Comparison of ENCODE assay signal across 34 cellular contexts in the genomic region with DNA sequence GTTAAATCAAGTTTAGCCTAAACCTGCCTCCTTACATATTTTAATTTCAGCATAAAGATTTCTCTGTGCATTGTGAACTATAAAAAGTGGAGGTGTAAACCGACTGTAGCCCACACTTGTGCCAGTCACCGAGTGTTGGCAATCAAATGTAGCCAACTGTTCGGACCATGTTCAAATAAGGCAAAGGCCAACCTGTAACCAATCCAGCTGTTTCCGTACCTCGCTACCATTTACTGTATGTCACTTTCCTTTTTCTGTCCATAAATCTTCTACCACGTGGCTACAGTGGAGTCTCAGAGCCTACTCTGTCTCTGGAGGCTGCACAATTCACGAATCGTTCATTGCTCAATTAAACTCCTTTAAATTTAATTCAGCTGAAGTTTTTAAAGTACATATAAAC.
"Had no signal": no experiment of that assay in that cellular context is flagged by ENCODE, and none has a peak within 500 bp of the region (broad histone marks: within the 10 kb centered on the region; RNA-seq: fewer than 3 reads in every experiment).

No MANE protein-coding gene starts in this region.

- H3K27ac Mint-ChIP-seq: activated CD4-positive, alpha-beta memory T cell treated with anti-CD3 and anti-CD28 coated beads for 36 hours; activated CD4-positive, alpha-beta T cell treated with anti-CD3 and anti-CD28 coated beads for 36 hours; activated CD4-positive, alpha-beta T cell treated with anti-CD3 and anti-CD28 coated beads, Interleukin-2, amount 10 ng/mL, durations not matched to agents 24 days and 14 days; activated CD8-positive, alpha-beta memory T cell treated with anti-CD3 and anti-CD28 coated beads, Interleukin-2, amount 10 ng/mL, durations not matched to agents 7 days and 5 days; activated CD8-positive, alpha-beta T cell treated with anti-CD3 and anti-CD28 coated beads, Interleukin-2, amount 10 ng/mL, durations not matched to agents 7 days and 5 days; activated naive CD4-positive, alpha-beta T cell treated with anti-CD3 and anti-CD28 coated beads for 36 hours; activated naive CD4-positive, alpha-beta T cell treated with anti-CD3 and anti-CD28 coated beads, Interleukin-2, amount 50 U/mL, for 24 hours; activated naive CD8-positive, alpha-beta T cell treated with anti-CD3 and anti-CD28 coated beads for 36 hours; activated naive CD8-positive, alpha-beta T cell treated with anti-CD3 and anti-CD28 coated beads, Interleukin-2, amount 50 U/mL, for 24 hours; activated T-helper 1 cell treated with anti-CD3 and anti-CD28 coated beads, Interleukin-12 subunit alpha, Interleukin-12 subunit beta, Interleukin-2, Interleukin-4 antibody, amounts not matched to agents 30 ng/mL and 10 ng/mL and 1 ng/mL, durations not matched to agents 14 hours and 24 hours and 36 hours; activated T-helper 2 cell treated with anti-CD3 and anti-CD28 coated beads, Interferon-gamma antibody, Interleukin-2, Interleukin-4, amounts not matched to agents 10 μg/mL and 5 μg/mL and 100 μg/mL, durations not matched to agents 14 hours and 24 hours and 36 hours; T-helper 17 cell had no signal

- H3K36me3 Mint-ChIP-seq: activated CD4-positive, alpha-beta memory T cell treated with anti-CD3 and anti-CD28 coated beads for 36 hours; activated CD8-positive, alpha-beta memory T cell treated with anti-CD3 and anti-CD28 coated beads, Interleukin-2, amount 10 ng/mL, durations not matched to agents 7 days and 5 days; activated naive CD4-positive, alpha-beta T cell treated with anti-CD3 and anti-CD28 coated beads, Interleukin-2, amount 50 U/mL, for 24 hours; activated naive CD8-positive, alpha-beta T cell treated with anti-CD3 and anti-CD28 coated beads for 36 hours had no signal

- H3K4me3 Mint-ChIP-seq: activated CD4-positive, alpha-beta memory T cell treated with anti-CD3 and anti-CD28 coated beads for 36 hours; activated CD4-positive, alpha-beta T cell treated with anti-CD3 and anti-CD28 coated beads for 36 hours; activated CD4-positive, alpha-beta T cell treated with anti-CD3 and anti-CD28 coated beads, Interleukin-2, amount 10 ng/mL, durations not matched to agents 24 days and 14 days; activated CD8-positive, alpha-beta memory T cell treated with anti-CD3 and anti-CD28 coated beads, Interleukin-2, amount 10 ng/mL, durations not matched to agents 7 days and 5 days; activated CD8-positive, alpha-beta T cell treated with anti-CD3 and anti-CD28 coated beads, Interleukin-2, amount 10 ng/mL, durations not matched to agents 7 days and 5 days; activated naive CD4-positive, alpha-beta T cell treated with anti-CD3 and anti-CD28 coated beads for 36 hours; activated naive CD4-positive, alpha-beta T cell treated with anti-CD3 and anti-CD28 coated beads, Interleukin-2, amount 50 U/mL, for 24 hours; activated naive CD8-positive, alpha-beta T cell treated with anti-CD3 and anti-CD28 coated beads for 36 hours; activated naive CD8-positive, alpha-beta T cell treated with anti-CD3 and anti-CD28 coated beads, Interleukin-2, amount 50 U/mL, for 24 hours; activated T-helper 1 cell treated with anti-CD3 and anti-CD28 coated beads, Interleukin-12 subunit alpha, Interleukin-12 subunit beta, Interleukin-2, Interleukin-4 antibody, amounts not matched to agents 30 ng/mL and 10 ng/mL and 1 ng/mL, durations not matched to agents 14 hours and 24 hours and 36 hours; T-helper 17 cell had no signal

- H3K4me3 ChIP-seq: adrenal gland, body of pancreas, cardiac muscle cell, colonic mucosa, esophagus squamous epithelium had no signal

- H3K4me1 Mint-ChIP-seq: activated CD4-positive, alpha-beta T cell treated with anti-CD3 and anti-CD28 coated beads, Interleukin-2, amount 10 ng/mL, durations not matched to agents 24 days and 14 days; activated CD8-positive, alpha-beta memory T cell treated with anti-CD3 and anti-CD28 coated beads, Interleukin-2, amount 10 ng/mL, durations not matched to agents 7 days and 5 days; activated naive CD4-positive, alpha-beta T cell treated with anti-CD3 and anti-CD28 coated beads, Interleukin-2, amount 50 U/mL, for 24 hours; activated naive CD8-positive, alpha-beta T cell treated with anti-CD3 and anti-CD28 coated beads for 36 hours; activated naive CD8-positive, alpha-beta T cell treated with anti-CD3 and anti-CD28 coated beads, Interleukin-2, amount 50 U/mL, for 24 hours; T-helper 17 cell had no signal

- H3K27me3 ChIP-seq: adrenal gland, body of pancreas, cardiac muscle cell, colonic mucosa, esophagus squamous epithelium, heart left ventricle had no signal

- H3K9me3 Mint-ChIP-seq: activated T-helper 1 cell treated with anti-CD3 and anti-CD28 coated beads, Interleukin-12 subunit alpha, Interleukin-12 subunit beta, Interleukin-2, Interleukin-4 antibody, amounts not matched to agents 30 ng/mL and 10 ng/mL and 1 ng/mL, durations not matched to agents 14 hours and 24 hours and 36 hours had no signal

- DNase-seq: activated CD4-positive, alpha-beta memory T cell treated with anti-CD3 and anti-CD28 coated beads for 36 hours; activated CD4-positive, alpha-beta T cell treated with anti-CD3 and anti-CD28 coated beads for 36 hours; activated CD4-positive, alpha-beta T cell treated with anti-CD3 and anti-CD28 coated beads, Interleukin-2, amount 10 ng/mL, durations not matched to agents 24 days and 14 days; activated CD4-positive, CD25-positive, alpha-beta regulatory T cell; activated CD4-positive, CD25-positive, alpha-beta regulatory T cell treated with anti-CD3 and anti-CD28 coated beads, Interleukin-2, amount 50 U/mL, for 72 hours; activated CD8-positive, alpha-beta memory T cell treated with anti-CD3 and anti-CD28 coated beads, Interleukin-2, amount 10 ng/mL, durations not matched to agents 7 days and 5 days; activated CD8-positive, alpha-beta memory T cell treated with anti-CD3 and anti-CD28 coated beads, Interleukin-2, amount 50 U/mL, for 4 hours; activated CD8-positive, alpha-beta T cell treated with anti-CD3 and anti-CD28 coated beads, Interleukin-2, amount 10 ng/mL, durations not matched to agents 7 days and 5 days; activated effector memory CD4-positive, alpha-beta T cell treated with anti-CD3 and anti-CD28 coated beads, Interleukin-2, amount 50 U/mL, for 16 hours; activated naive CD4-positive, alpha-beta T cell treated with anti-CD3 and anti-CD28 coated beads for 36 hours; activated naive CD8-positive, alpha-beta T cell treated with anti-CD3 and anti-CD28 coated beads for 36 hours; activated naive CD8-positive, alpha-beta T cell treated with anti-CD3 and anti-CD28 coated beads, Interleukin-2, amount 50 U/mL, for 24 hours; activated T-cell treated with anti-CD3 and anti-CD28 coated beads, Interleukin-2, amount 50 U/mL, for 1 hour; activated T-cell treated with anti-CD3 and anti-CD28 coated beads, Interleukin-2, amount 50 U/mL, for 48 hours; adrenal gland; amygdala; aorta; body of pancreas; central memory CD4-positive, alpha-beta T cell; cerebellar nuclear complex; colonic mucosa; effector CD8-positive, alpha-beta T cell; esophagus squamous epithelium; foreskin fibroblast; glutamatergic neuron; T-helper 1 cell; T-helper 17 cell had no signal

- H3K27ac ChIP-seq: adrenal gland, body of pancreas, cardiac muscle cell, colonic mucosa, epithelial cell of prostate, esophagus squamous epithelium, heart left ventricle had no signal

- ATAC-seq: activated CD4-positive, alpha-beta T cell treated with anti-CD3 and anti-CD28 coated beads for 36 hours; activated CD8-positive, alpha-beta memory T cell treated with anti-CD3 and anti-CD28 coated beads, Interleukin-2, amount 10 ng/mL, durations not matched to agents 7 days and 5 days; activated CD8-positive, alpha-beta T cell treated with anti-CD3 and anti-CD28 coated beads, Interleukin-2, amount 10 ng/mL, durations not matched to agents 7 days and 5 days; activated naive CD8-positive, alpha-beta T cell treated with anti-CD3 and anti-CD28 coated beads, Interleukin-2, amount 50 U/mL, for 24 hours; body of pancreas; heart left ventricle; T-helper 17 cell had no signal

- H3K4me1 ChIP-seq: adrenal gland, body of pancreas, colonic mucosa, esophagus squamous epithelium, heart left ventricle had no signal

- FAIRE-seq: endothelial cell of umbilical vein had no signal

- H3K9me3 ChIP-seq: adrenal gland, body of pancreas, colonic mucosa, esophagus squamous epithelium had no signal

- H3K27me3 Mint-ChIP-seq: activated CD8-positive, alpha-beta memory T cell treated with anti-CD3 and anti-CD28 coated beads, Interleukin-2, amount 10 ng/mL, durations not matched to agents 7 days and 5 days had no signal

- H3K36me3 ChIP-seq: adrenal gland, cardiac muscle cell, colonic mucosa, esophagus squamous epithelium, heart left ventricle had no signal
